In the genomic region with DNA sequence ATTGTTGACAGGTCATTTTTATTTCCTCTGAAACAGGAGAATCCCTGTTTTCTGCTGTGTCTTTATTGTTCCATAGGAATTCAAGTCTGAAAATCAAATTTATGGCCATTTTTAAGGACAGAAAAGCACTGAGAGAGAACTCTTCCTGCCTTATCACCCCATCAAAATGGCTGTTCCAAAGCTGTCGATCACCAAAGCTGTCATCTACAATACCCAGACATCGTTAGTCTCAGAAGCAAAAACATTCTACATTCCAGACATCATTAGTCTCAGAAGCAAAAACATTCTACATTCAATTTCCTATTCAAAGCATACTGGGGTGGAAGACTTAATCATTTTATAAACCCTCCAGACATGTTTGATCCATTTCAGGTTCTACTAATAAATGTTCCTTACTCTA, we compare ENCODE assay signal across 19 cellular contexts. TPM values are rescaled to one million over a fixed set of nuclear protein-coding genes. Genes with fewer than 3 reads are reported as not detected.
DNase-seq lines count a peak whose midpoint lies in the region; ATAC-seq and TF ChIP-seq lines count a peak whose summit lies in the region.
"Had no signal": no experiment of that assay in that cellular context is flagged by ENCODE, and none has a peak within 500 bp of the region (broad histone marks: within the 10 kb centered on the region; RNA-seq: fewer than 3 reads in every experiment).

No MANE protein-coding gene starts in this region.

- no peak for TF ChIP-seq CTCF in cardiac muscle cell (IDR thresholded peaks at IDR 0.05; ENCODE audit: low read depth, low read length)
- no peak for TF ChIP-seq CTCF in heart right ventricle (IDR thresholded peaks at IDR 0.05)
- TF ChIP-seq CTCF in chondrocyte (IDR thresholded peaks at IDR 0.05) = no peak
- TF ChIP-seq CTCF in foreskin fibroblast (IDR thresholded peaks at IDR 0.05; ENCODE audit: low read depth, low read length) = no peak

- H3K4me1 ChIP-seq in cardiac muscle cell (ENCODE audit: low read depth) (peaks cover 17% of the 10 kb centered on the region), heart right ventricle (peaks cover 0 to 8% (median 0%) of the 10 kb centered on the region in 9 donors)
- H3K4me1 ChIP-seq: BLaER1 had no signal

- no peak overlapping the region for H3K4me3 Mint-ChIP-seq in chondrocyte (ENCODE audit: unreplicated experiment)
- H3K4me3 Mint-ChIP-seq: B cell; CD4-positive, CD25-positive, alpha-beta regulatory T cell; CD8-positive, alpha-beta memory T cell had no signal

- H3K27ac Mint-ChIP-seq in chondrocyte (ENCODE audit: unreplicated experiment) = peak overlapping the region; percentile 34
- H3K27ac Mint-ChIP-seq: B cell; CD8-positive, alpha-beta memory T cell had no signal

- DNase-seq in cardiac muscle cell (ENCODE audit: low read depth in 1 of 2, low spot score in 1 of 2) (peak in 1 of 2 donors; percentile 54), heart right ventricle (no peak), chondrocyte (ENCODE audit: low spot score) (no peak), foreskin fibroblast (no peak), NOMO-1 treated with dmso at 0.1 percent for 144 hours (lab: John Stamatoyannopoulos, UW; ENCODE audit: unreplicated experiment) (no peak)
- DNase-seq in activated CD8-positive, alpha-beta memory T cell treated with anti-CD3 and anti-CD28 coated beads, Interleukin-2, amount 50 U/mL, for 4 hours = no peak
- DNase-seq: CD4-positive, CD25-positive, alpha-beta regulatory T cell; CD8-positive, alpha-beta memory T cell; DMS 273 treated with DMSO at 0.1 percent for 48 hours; DMS79; GM23248; H7; HCEC 1CT had no signal

- peaks cover 2% of the 10 kb centered on the region for H3K36me3 Mint-ChIP-seq in chondrocyte (ENCODE audit: low read depth)

- H3K9me3 Mint-ChIP-seq in chondrocyte (ENCODE audit: low read depth) = no peaks in the 10 kb centered on the region
- H3K9me3 Mint-ChIP-seq: CD4-positive, CD25-positive, alpha-beta regulatory T cell; CD8-positive, alpha-beta memory T cell had no signal

- ATAC-seq in heart right ventricle (no peak), SK-N-SH treated with all-trans-retinoic acid at 6 μM for 48 hours (no peak), GM21360 (IDR thresholded peaks at IDR 0.05; ENCODE audit: unreplicated experiment) (no peak)

- intact Hi-C loops in heart right ventricle (cut with DNase I) = no loop called here

- H3K27me3 Mint-ChIP-seq in chondrocyte (ENCODE audit: low read depth) = no peaks in the 10 kb centered on the region
- H3K27me3 Mint-ChIP-seq: B cell; CD4-positive, CD25-positive, alpha-beta regulatory T cell; CD8-positive, alpha-beta memory T cell had no signal

- H3K4me3 ChIP-seq in cardiac muscle cell (no peak overlapping the region), heart right ventricle (no peak overlapping the region), foreskin fibroblast (ENCODE audit: low read depth in 1 of 2, low read length in 2 of 2) (no peak overlapping the region)
- H3K4me3 ChIP-seq: BLaER1, GM23248 had no signal

- peaks cover 40% of the 10 kb centered on the region for H3K4me1 Mint-ChIP-seq in chondrocyte (ENCODE audit: low read depth)
- H3K4me1 Mint-ChIP-seq: B cell; CD8-positive, alpha-beta memory T cell had no signal

- H3K9me3 ChIP-seq in cardiac muscle cell (ENCODE audit: low read depth) (no peaks in the 10 kb centered on the region), heart right ventricle (no peaks in the 10 kb centered on the region)
- H3K9me3 ChIP-seq: BLaER1 had no signal

- H3K27ac ChIP-seq in cardiac muscle cell (peak overlapping the region; percentile 44), heart right ventricle (no peak overlapping the region)
- H3K27ac ChIP-seq: 22Rv1, BLaER1, C4-2B, GM23248 had no signal

- H3K27me3 ChIP-seq in cardiac muscle cell (no peaks in the 10 kb centered on the region), heart right ventricle (no peaks in the 10 kb centered on the region)
- H3K27me3 ChIP-seq: BLaER1 had no signal

- no peaks in the 10 kb centered on the region for H3K36me3 ChIP-seq in cardiac muscle cell
- H3K36me3 ChIP-seq in heart right ventricle = peaks cover 0 to 77% (median 0%) of the 10 kb centered on the region in 9 donors

- 47 to 52% methylated on average over 2 of the region's 2 CpGs for WGBS in heart right ventricle, 2 donors

TF ChIP-seq in SK-N-SH treated with all-trans-retinoic acid at 6 μM for 48 hours, 23 proteins besides CTCF, POLR2A, EP300 and RAD21:
- TF ChIP-seq ISL1 (CRISPR knock-in tag; IDR thresholded peaks at IDR 0.05) = peak; percentile 73
- TF ChIP-seq, protein P1, sequence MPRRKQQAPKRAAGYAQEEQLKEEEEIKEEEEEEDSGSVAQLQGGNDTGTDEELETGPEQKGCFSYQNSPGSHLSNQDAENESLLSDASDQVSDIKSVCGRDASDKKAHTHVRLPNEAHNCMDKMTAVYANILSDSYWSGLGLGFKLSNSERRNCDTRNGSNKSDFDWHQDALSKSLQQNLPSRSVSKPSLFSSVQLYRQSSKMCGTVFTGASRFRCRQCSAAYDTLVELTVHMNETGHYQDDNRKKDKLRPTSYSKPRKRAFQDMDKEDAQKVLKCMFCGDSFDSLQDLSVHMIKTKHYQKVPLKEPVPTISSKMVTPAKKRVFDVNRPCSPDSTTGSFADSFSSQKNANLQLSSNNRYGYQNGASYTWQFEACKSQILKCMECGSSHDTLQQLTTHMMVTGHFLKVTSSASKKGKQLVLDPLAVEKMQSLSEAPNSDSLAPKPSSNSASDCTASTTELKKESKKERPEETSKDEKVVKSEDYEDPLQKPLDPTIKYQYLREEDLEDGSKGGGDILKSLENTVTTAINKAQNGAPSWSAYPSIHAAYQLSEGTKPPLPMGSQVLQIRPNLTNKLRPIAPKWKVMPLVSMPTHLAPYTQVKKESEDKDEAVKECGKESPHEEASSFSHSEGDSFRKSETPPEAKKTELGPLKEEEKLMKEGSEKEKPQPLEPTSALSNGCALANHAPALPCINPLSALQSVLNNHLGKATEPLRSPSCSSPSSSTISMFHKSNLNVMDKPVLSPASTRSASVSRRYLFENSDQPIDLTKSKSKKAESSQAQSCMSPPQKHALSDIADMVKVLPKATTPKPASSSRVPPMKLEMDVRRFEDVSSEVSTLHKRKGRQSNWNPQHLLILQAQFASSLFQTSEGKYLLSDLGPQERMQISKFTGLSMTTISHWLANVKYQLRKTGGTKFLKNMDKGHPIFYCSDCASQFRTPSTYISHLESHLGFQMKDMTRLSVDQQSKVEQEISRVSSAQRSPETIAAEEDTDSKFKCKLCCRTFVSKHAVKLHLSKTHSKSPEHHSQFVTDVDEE (CRISPR knock-in tag; IDR thresholded peaks at IDR 0.05) = peak; percentile 73
- TF ChIP-seq RARB (CRISPR knock-in tag; IDR thresholded peaks at IDR 0.05) = no peak
- TF ChIP-seq TCF4 (CRISPR knock-in tag; IDR thresholded peaks at IDR 0.05; ENCODE audit: borderline replicate concordance) = peak; percentile 15; the same call in 1 of the 2 replicates

RNA-seq across cellular contexts. Expression of a gene that starts 44.4 kb away (rescaled TPM):
- total RNA-seq in cardiac muscle cell (38.5 and 42.1 TPM in 2 replicates), heart right ventricle (10 to 100 TPM; 35.6 to 57.0 (median 45.2) TPM), chondrocyte (23.7 to 35.8 TPM (median 26.7 TPM) in 3 replicates)
- polyA plus RNA-seq in cardiac muscle cell (23.5 and 35.0 TPM in 2 replicates), heart right ventricle (10 to 100 TPM; 10.3 to 14.6 TPM)

RNA-seq across cellular contexts. Expression of a gene that starts 46.9 kb away (rescaled TPM):
- 2.7 and 4.0 TPM in 2 replicates for total RNA-seq in cardiac muscle cell
- polyA plus RNA-seq in cardiac muscle cell = 7.9 and 8.5 TPM in 2 replicates
- 10 to 100 TPM; 10.7 to 17.9 (median 14.6) TPM for total RNA-seq in heart right ventricle
- polyA plus RNA-seq in heart right ventricle = 1 to 10 TPM; 2.3 to 4.8 TPM
- total RNA-seq in chondrocyte = 11.6 to 15.3 TPM (median 12.8 TPM) in 3 replicates
